Comparison of ENCODE assay signal across 8 cellular contexts in the genomic region with DNA sequence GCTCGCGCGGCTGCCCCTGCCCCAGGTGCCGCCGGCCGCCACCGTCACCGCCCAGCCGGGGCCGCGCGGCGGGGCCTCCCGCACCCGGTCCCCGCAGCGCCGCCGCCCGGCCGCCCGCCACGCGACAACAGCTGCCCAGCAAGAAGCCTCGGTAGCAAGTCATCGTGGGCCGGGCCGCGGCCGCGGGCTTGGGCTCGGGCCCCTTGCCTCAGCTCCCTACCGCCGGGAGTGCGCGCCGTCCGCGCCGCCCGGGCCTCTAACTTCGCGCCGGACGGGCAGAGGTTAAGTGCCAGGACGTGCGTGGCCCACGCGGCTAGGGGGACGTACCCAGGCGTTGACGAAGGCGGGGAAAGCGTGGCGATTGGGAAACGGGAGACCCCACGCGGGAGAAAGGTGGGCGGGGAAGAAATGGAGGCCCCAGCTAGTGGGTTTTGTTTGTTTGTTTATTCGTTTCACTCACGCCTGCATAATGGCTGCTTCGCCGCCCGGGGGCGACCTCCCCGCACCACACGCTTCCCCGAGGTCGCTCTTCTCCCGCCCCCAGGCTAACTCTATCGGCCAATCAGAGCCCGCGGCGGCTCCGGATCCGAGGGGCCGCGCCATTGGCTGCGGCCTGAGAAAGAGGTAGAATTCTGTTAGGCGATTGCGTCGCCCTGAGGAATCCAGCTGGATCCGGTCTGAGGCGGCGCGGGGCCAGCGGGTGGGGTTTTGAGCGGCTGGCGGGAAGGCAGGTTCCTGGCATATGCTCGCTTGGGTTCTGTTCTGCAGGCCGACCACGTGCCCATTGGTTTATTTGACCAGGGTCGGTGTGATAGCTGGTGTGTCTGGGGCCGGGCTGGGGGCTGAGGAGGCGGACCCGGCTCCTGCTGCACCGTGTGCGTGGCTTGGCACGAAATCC. TPM values are rescaled to one million over a fixed set of nuclear protein-coding genes. Genes with fewer than 3 reads are reported as not detected.
DNase-seq lines count a peak whose midpoint lies in the region; ATAC-seq and TF ChIP-seq lines count a peak whose summit lies in the region.

A gene with protein sequence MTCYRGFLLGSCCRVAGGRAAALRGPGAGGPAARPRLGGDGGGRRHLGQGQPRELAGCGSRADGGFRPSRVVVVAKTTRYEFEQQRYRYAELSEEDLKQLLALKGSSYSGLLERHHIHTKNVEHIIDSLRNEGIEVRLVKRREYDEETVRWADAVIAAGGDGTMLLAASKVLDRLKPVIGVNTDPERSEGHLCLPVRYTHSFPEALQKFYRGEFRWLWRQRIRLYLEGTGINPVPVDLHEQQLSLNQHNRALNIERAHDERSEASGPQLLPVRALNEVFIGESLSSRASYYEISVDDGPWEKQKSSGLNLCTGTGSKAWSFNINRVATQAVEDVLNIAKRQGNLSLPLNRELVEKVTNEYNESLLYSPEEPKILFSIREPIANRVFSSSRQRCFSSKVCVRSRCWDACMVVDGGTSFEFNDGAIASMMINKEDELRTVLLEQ (minus strand): TSS at position 290 of the 898 bp plus-strand sequence. CDS start 127 bp downstream, at position 163.

- peak within 1 kb of the TSS; percentile 74 for H3K4me2 ChIP-seq in SU-DHL-6 (ENCODE audit: low read depth, low read length, poor library complexity, severe bottlenecking)

- DNase-seq in NCI-H128 (lab: John Stamatoyannopoulos, UW; ENCODE audit: unreplicated experiment) (peak; percentile 91), head of caudate nucleus (peak; percentile 92 to 99 (median 96)), osteocyte (ENCODE audit: extremely low spot score, unreplicated experiment) (peak; percentile 98)
- DNase-seq in activated naive CD8-positive, alpha-beta T cell treated with anti-CD3 and anti-CD28 coated beads, Interleukin-2, amount 10 ng/mL, durations not matched to agents 7 days and 5 days = peak; percentile 91

- H3K4me1 Mint-ChIP-seq in activated naive CD8-positive, alpha-beta T cell treated with anti-CD3 and anti-CD28 coated beads, Interleukin-2, amount 10 ng/mL, durations not matched to agents 7 days and 5 days = peaks cover 18% of the 10 kb centered on the region
- peaks cover 27% of the 10 kb centered on the region for H3K4me1 Mint-ChIP-seq in osteocyte (ENCODE audit: unreplicated experiment)

- peak within 1 kb of the TSS; percentile 86 for H3K4me3 Mint-ChIP-seq in activated naive CD8-positive, alpha-beta T cell treated with anti-CD3 and anti-CD28 coated beads, Interleukin-2, amount 10 ng/mL, durations not matched to agents 7 days and 5 days
- H3K4me3 Mint-ChIP-seq in osteocyte (ENCODE audit: unreplicated experiment) = peak within 1 kb of the TSS; percentile 86

- peaks cover 19% of the 10 kb centered on the region; the same call in 1 of the 2 replicates for H3F3A ChIP-seq in SU-DHL-6 (ENCODE audit: insufficient read depth)

- H3K27ac Mint-ChIP-seq in activated naive CD8-positive, alpha-beta T cell treated with anti-CD3 and anti-CD28 coated beads, Interleukin-2, amount 10 ng/mL, durations not matched to agents 7 days and 5 days = peak within 1 kb of the TSS; percentile 93
- H3K27ac Mint-ChIP-seq in osteocyte (ENCODE audit: unreplicated experiment) = peak within 1 kb of the TSS; percentile 98

- peak; percentile 89 for ATAC-seq in HG02759 (IDR thresholded peaks at IDR 0.05; ENCODE audit: unreplicated experiment)
- peak; percentile 93 for ATAC-seq in activated naive CD8-positive, alpha-beta T cell treated with anti-CD3 and anti-CD28 coated beads, Interleukin-2, amount 10 ng/mL, durations not matched to agents 7 days and 5 days (ENCODE audit: low read depth)

- no peaks in the 10 kb centered on the region for H3K9me3 Mint-ChIP-seq in activated naive CD8-positive, alpha-beta T cell treated with anti-CD3 and anti-CD28 coated beads, Interleukin-2, amount 10 ng/mL, durations not matched to agents 7 days and 5 days
- H3K9me3 Mint-ChIP-seq in osteocyte (ENCODE audit: unreplicated experiment) = no peaks in the 10 kb centered on the region

- H3K27ac ChIP-seq in SU-DHL-6 (ENCODE audit: low read depth, low read length) (peak within 1 kb of the TSS; percentile 48), thymus (ENCODE audit: low read depth) (peak within 1 kb of the TSS; percentile 95)

- H3K9me2 ChIP-seq in SU-DHL-6 (replicated peaks; ENCODE audit: insufficient read depth, low read length) = no peaks in the 10 kb centered on the region

- no peaks in the 10 kb centered on the region for H3K79me2 ChIP-seq in SU-DHL-6 (ENCODE audit: insufficient read depth, low read length)

- H3K36me3 ChIP-seq in SU-DHL-6 (ENCODE audit: low read length) (no peaks in the 10 kb centered on the region), thymus (ENCODE audit: control insufficient read depth, insufficient read depth) (no peaks in the 10 kb centered on the region)

- H3K4me3 ChIP-seq in SU-DHL-6 (ENCODE audit: insufficient read depth, low read length, poor library complexity, severe bottlenecking) (peak within 1 kb of the TSS; percentile 81), thymus (ENCODE audit: low read length) (peak within 1 kb of the TSS; percentile 86)

- TF ChIP-seq CTCF in GM12873 (IDR thresholded peaks at IDR 0.05; ENCODE audit: insufficient read depth, low read depth, low read length, missing control alignments) (peak; percentile 69), SU-DHL-6 (IDR thresholded peaks at IDR 0.05; ENCODE audit: insufficient read depth, low read length, poor library complexity, severe bottlenecking) (peak; percentile 49), osteocyte (IDR thresholded peaks at IDR 0.05) (peak; percentile 69)

- H2AFZ ChIP-seq in SU-DHL-6 (ENCODE audit: low read depth, low read length, severe bottlenecking) = peak within 1 kb of the TSS; percentile 100

- peaks cover 11% of the 10 kb centered on the region for H3K4me1 ChIP-seq in thymus (ENCODE audit: control insufficient read depth, insufficient read depth, low read length)

- POLR2A ChIA-PET in activated naive CD8-positive, alpha-beta T cell treated with anti-CD3 and anti-CD28 coated beads, Interleukin-2, amount 10 ng/mL, durations not matched to agents 7 days and 5 days (lab: Charles Lee) = interaction anchor here (0.6 to 4.0 kb wide), 4 partner anchors 26 to 179 kb away, joined by 3 to 36 read pairs (median 5); a partner anchor contains a TSS

- under 1% methylated on average over 99 of the region's 99 CpGs for WGBS in thymus

- H3K27me3 ChIP-seq in SU-DHL-6 (ENCODE audit: low read length) (no peaks in the 10 kb centered on the region), thymus (ENCODE audit: control insufficient read depth, insufficient read depth) (no peaks in the 10 kb centered on the region)

- peak within 1 kb of the TSS; percentile 67 for H3K9ac ChIP-seq in SU-DHL-6 (ENCODE audit: low read length)

- no peaks in the 10 kb centered on the region for H3K9me3 ChIP-seq in SU-DHL-6 (ENCODE audit: insufficient read depth, low read length)
- no peaks in the 10 kb centered on the region for H3K9me3 ChIP-seq in thymus (ENCODE audit: control insufficient read depth)

- H3K27me3 Mint-ChIP-seq in activated naive CD8-positive, alpha-beta T cell treated with anti-CD3 and anti-CD28 coated beads, Interleukin-2, amount 10 ng/mL, durations not matched to agents 7 days and 5 days = no peaks in the 10 kb centered on the region
- H3K27me3 Mint-ChIP-seq in osteocyte (ENCODE audit: unreplicated experiment) = no peaks in the 10 kb centered on the region

- intact Hi-C loops in head of caudate nucleus (cut with DNase I) = loop anchor here (5.0 to 10.0 kb wide), 3 partner anchors 63 to 153 kb away; a partner anchor contains a TSS

- H3K36me3 Mint-ChIP-seq in activated naive CD8-positive, alpha-beta T cell treated with anti-CD3 and anti-CD28 coated beads, Interleukin-2, amount 10 ng/mL, durations not matched to agents 7 days and 5 days = no peaks in the 10 kb centered on the region
- H3K36me3 Mint-ChIP-seq in osteocyte (ENCODE audit: unreplicated experiment) = no peaks in the 10 kb centered on the region

- no peaks in the 10 kb centered on the region for H4K20me1 ChIP-seq in SU-DHL-6 (ENCODE audit: low read depth, low read length)

RNA-seq across cellular contexts. Expression of the gene that starts here (rescaled TPM):
- total RNA-seq in activated naive CD8-positive, alpha-beta T cell treated with anti-CD3 and anti-CD28 coated beads, Interleukin-2, amount 10 ng/mL, durations not matched to agents 7 days and 5 days = 10 to 100 TPM; 16.5 to 17.3 TPM
- total RNA-seq in osteocyte = 26.0 and 26.4 TPM in 2 replicates
- polyA plus RNA-seq in thymus = 12.4 TPM

Comparison
In these comparisons a context has a peak if more than half of its experiments do, and no peak if none do; other contexts are left out.
1. Peak in every context shown above with its lines: DNase-seq, ATAC-seq, H3K4me3 ChIP-seq and H3K27ac ChIP-seq.